Comparison of ENCODE assay signal across 8 cellular contexts in the genomic region with DNA sequence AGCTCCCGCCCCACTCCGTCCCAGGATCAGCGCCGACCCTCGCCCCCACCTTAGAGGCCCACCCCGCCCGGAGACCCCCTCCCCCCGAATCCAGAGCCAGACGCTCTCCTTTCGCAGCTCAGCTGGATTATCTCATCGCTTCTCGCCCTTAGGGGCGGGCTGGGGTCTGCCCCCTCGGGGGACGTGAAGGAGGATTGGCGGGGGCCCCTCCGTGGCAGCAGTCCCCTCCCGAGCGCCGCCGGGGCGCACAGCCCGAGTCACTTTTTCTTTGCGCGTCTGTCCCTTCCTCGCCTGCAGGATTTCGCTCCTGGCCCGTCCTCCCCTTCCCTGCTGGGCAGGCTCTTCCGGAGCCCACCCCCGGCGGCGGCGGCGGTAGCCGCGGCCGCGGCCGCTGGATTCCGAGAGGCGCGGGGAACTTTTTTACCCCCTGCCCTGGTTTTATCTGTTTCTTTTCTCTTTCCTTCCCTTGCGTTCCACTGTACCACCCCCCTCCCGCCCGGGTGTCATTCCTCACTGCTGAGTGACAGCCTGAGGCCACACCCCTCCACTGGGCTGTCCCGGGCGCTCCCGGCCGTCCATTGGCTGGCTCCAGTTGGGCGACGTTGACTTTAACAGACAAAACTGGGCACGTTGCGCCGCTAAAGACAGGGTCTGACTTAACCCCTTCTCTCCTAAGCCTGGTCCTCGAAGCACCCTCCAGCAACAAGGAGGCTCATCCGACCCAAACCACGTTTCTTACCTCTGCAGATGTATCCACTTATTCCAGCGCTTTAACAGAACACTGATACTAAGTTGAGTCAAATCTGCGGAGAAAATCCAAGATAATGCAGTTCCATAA. TPM values are rescaled to one million over a fixed set of nuclear protein-coding genes. Genes with fewer than 3 reads are reported as not detected.
A peak's percentile ranks its signal among the peaks of the same experiment; 100 is the strongest.
DNase-seq lines count a peak whose midpoint lies in the region; ATAC-seq and TF ChIP-seq lines count a peak whose summit lies in the region.

No MANE protein-coding gene starts in this region.

- H3K4me1 Mint-ChIP-seq in T-helper 2 cell treated with Interferon-gamma antibody and Interleukin-4, amounts not matched to agents 5 μg/mL and 100 μg/mL, for 36 hours (ENCODE audit: low read depth), result peaks cover 31% of the 10 kb centered on the region
- H3K4me1 Mint-ChIP-seq in endodermal cell (peaks cover 15% of the 10 kb centered on the region), memory B cell (peaks cover 24% of the 10 kb centered on the region)
- H3K4me1 Mint-ChIP-seq in stimulated activated naive CD8-positive, alpha-beta T cell treated with anti-CD3 and anti-CD28 coated beads, Interleukin-15, Interleukin-2, amounts not matched to agents 100 ng/mL and 50 ng/mL, for 24 hours (ENCODE audit: low read depth), result peaks cover 46% of the 10 kb centered on the region

- H3K36me3 ChIP-seq in endodermal cell (ENCODE audit: control insufficient read depth, insufficient read depth, low read length), result no peaks in the 10 kb centered on the region

- peak; percentile 66 for ATAC-seq in HG02642 (IDR thresholded peaks at IDR 0.05; ENCODE audit: poor library complexity, unreplicated experiment)
- ATAC-seq in memory B cell (ENCODE audit: low read depth), result no peak

- peak; percentile 59 for DNase-seq in activated T-cell treated with anti-CD3 and anti-CD28 coated beads for 48 hours (ENCODE audit: low read depth)
- DNase-seq in activated T-cell treated with anti-CD3 and anti-CD28 coated beads for 4 hours, result no peak
- DNase-seq in NCI-H128 (lab: John Stamatoyannopoulos, UW; ENCODE audit: unreplicated experiment), result peak; percentile 52
- DNase-seq in T-helper 2 cell treated with Interferon-gamma antibody and Interleukin-4, amounts not matched to agents 5 μg/mL and 100 μg/mL, for 36 hours (ENCODE audit: low spot score), result peak; percentile 53
- peak; percentile 98 for DNase-seq in endodermal cell
- peak in 1 of 2 donors; percentile 19 for DNase-seq in memory B cell (ENCODE audit: low spot score in 2 of 2)

- WGBS in endodermal cell (ENCODE audit: insufficient coverage in 1 of 2, insufficient read length in 1 of 2), 2 experiments, result 0 to 2% methylated on average over 10 to 59 of the region's 59 CpGs

- H3K27ac ChIP-seq in endodermal cell (ENCODE audit: low read depth, low read length), result peak overlapping the region; percentile 51

- H3K4me3 Mint-ChIP-seq in T-helper 2 cell treated with Interferon-gamma antibody and Interleukin-4, amounts not matched to agents 5 μg/mL and 100 μg/mL, for 36 hours, result peak overlapping the region; percentile 86
- H3K4me3 Mint-ChIP-seq in endodermal cell (peak overlapping the region; percentile 69), memory B cell (peak overlapping the region; percentile 79)
- H3K4me3 Mint-ChIP-seq in stimulated activated naive CD8-positive, alpha-beta T cell treated with anti-CD3 and anti-CD28 coated beads, Interleukin-15, Interleukin-2, amounts not matched to agents 100 ng/mL and 50 ng/mL, for 24 hours, result peak overlapping the region; percentile 78

- H3K27me3 ChIP-seq in endodermal cell (ENCODE audit: control insufficient read depth, insufficient read depth, low read length, poor library complexity, severe bottlenecking), result peaks cover 92% of the 10 kb centered on the region

- no peak for TF ChIP-seq CTCF in endodermal cell (conservative IDR thresholded peaks at IDR 0.05)

- H3K4me1 ChIP-seq in endodermal cell (ENCODE audit: control insufficient read depth, insufficient read depth, low read length), result no peaks in the 10 kb centered on the region

- H3K27ac Mint-ChIP-seq in T-helper 2 cell treated with Interferon-gamma antibody and Interleukin-4, amounts not matched to agents 5 μg/mL and 100 μg/mL, for 36 hours, result peak overlapping the region; percentile 77
- H3K27ac Mint-ChIP-seq in endodermal cell (peak overlapping the region; percentile 32), memory B cell (peak overlapping the region; percentile 91)
- H3K27ac Mint-ChIP-seq in stimulated activated naive CD8-positive, alpha-beta T cell treated with anti-CD3 and anti-CD28 coated beads, Interleukin-15, Interleukin-2, amounts not matched to agents 100 ng/mL and 50 ng/mL, for 24 hours, result no peak overlapping the region

- peak overlapping the region; percentile 81 for H3K4me3 ChIP-seq in endodermal cell (ENCODE audit: low read length)

- peaks cover 2% of the 10 kb centered on the region for H3K36me3 Mint-ChIP-seq in T-helper 2 cell treated with Interferon-gamma antibody and Interleukin-4, amounts not matched to agents 5 μg/mL and 100 μg/mL, for 36 hours (ENCODE audit: low read depth)
- H3K36me3 Mint-ChIP-seq in endodermal cell (ENCODE audit: low read depth) (no peaks in the 10 kb centered on the region), memory B cell (peaks cover 2% of the 10 kb centered on the region)
- no peaks in the 10 kb centered on the region for H3K36me3 Mint-ChIP-seq in stimulated activated naive CD8-positive, alpha-beta T cell treated with anti-CD3 and anti-CD28 coated beads, Interleukin-15, Interleukin-2, amounts not matched to agents 100 ng/mL and 50 ng/mL, for 24 hours (ENCODE audit: low read depth)

- no peaks in the 10 kb centered on the region for H3K9me3 ChIP-seq in endodermal cell (ENCODE audit: control insufficient read depth, low read length)

- H3K9me3 Mint-ChIP-seq in T-helper 2 cell treated with Interferon-gamma antibody and Interleukin-4, amounts not matched to agents 5 μg/mL and 100 μg/mL, for 36 hours, result no peaks in the 10 kb centered on the region
- H3K9me3 Mint-ChIP-seq in endodermal cell, result peaks cover 6% of the 10 kb centered on the region
- no peaks in the 10 kb centered on the region for H3K9me3 Mint-ChIP-seq in memory B cell
- no peaks in the 10 kb centered on the region for H3K9me3 Mint-ChIP-seq in stimulated activated naive CD8-positive, alpha-beta T cell treated with anti-CD3 and anti-CD28 coated beads, Interleukin-15, Interleukin-2, amounts not matched to agents 100 ng/mL and 50 ng/mL, for 24 hours

- H3K9ac ChIP-seq in endodermal cell (ENCODE audit: extremely low read depth, low read length, poor library complexity, severe bottlenecking), result no peak overlapping the region

- peaks cover 69% of the 10 kb centered on the region for H3K27me3 Mint-ChIP-seq in T-helper 2 cell treated with Interferon-gamma antibody and Interleukin-4, amounts not matched to agents 5 μg/mL and 100 μg/mL, for 36 hours (ENCODE audit: low read depth)
- H3K27me3 Mint-ChIP-seq in endodermal cell (ENCODE audit: insufficient read depth) (peaks cover 89% of the 10 kb centered on the region), memory B cell (peaks cover 23% of the 10 kb centered on the region)
- peaks cover 73% of the 10 kb centered on the region for H3K27me3 Mint-ChIP-seq in stimulated activated naive CD8-positive, alpha-beta T cell treated with anti-CD3 and anti-CD28 coated beads, Interleukin-15, Interleukin-2, amounts not matched to agents 100 ng/mL and 50 ng/mL, for 24 hours

RNA-seq across cellular contexts. Expression of gene NKX3-2, which starts 0.5 kb away (rescaled TPM):
- total RNA-seq in endodermal cell, result 1 to 10 TPM in 1 of 2 donors, under 1 TPM in 1; 0.11 to 1.5 TPM
- 2.2 TPM for polyA plus RNA-seq in endodermal cell (2013, experiment 1 of 2)
- 2.1 TPM for polyA plus RNA-seq in endodermal cell (2013, experiment 2 of 2)
